In genomic region chr7:2503056-2503941, GRCh38 we compare ENCODE assay signal across 32 cellular contexts. TPM values are rescaled to one million over a fixed set of nuclear protein-coding genes. Genes with fewer than 3 reads are reported as not detected.
"Had no signal": no experiment of that assay in that cellular context is flagged by ENCODE, and none has a peak within 500 bp of the region (broad histone marks: within the 10 kb centered on the region; RNA-seq: fewer than 3 reads in every experiment).

No MANE protein-coding gene starts in this region.

- DNase-seq: activated CD4-positive, alpha-beta T cell treated with anti-CD3 and anti-CD28 coated beads, Interleukin-2, amount 10 ng/mL, durations not matched to agents 7 days and 5 days; activated CD4-positive, CD25-positive, alpha-beta regulatory T cell treated with anti-CD3 and anti-CD28 coated beads, Interleukin-2, amount 50 U/mL, for 72 hours; activated CD8-positive, alpha-beta T cell treated with anti-CD3 and anti-CD28 coated beads for 36 hours; activated gamma-delta T cell; activated naive CD4-positive, alpha-beta T cell treated with anti-CD3 and anti-CD28 coated beads, Interleukin-2, amount 50 U/mL, for 16 hours; anterior cingulate cortex; effector CD4-positive, alpha-beta T cell; heart left ventricle; naive B cell; stimulated activated CD4-positive, alpha-beta T cell treated with anti-CD3 and anti-CD28 coated beads, Interleukin-2, amount 100 ng/mL, for 24 hours; stimulated activated naive B cell treated with anti-CD40 and anti-IgM and Interleukin-4, amounts not matched to agents 10 μg/mL and 1 μg/mL and 100 μg/mL, for 72 hours; transverse colon; uterus had no signal

- FAIRE-seq: endometrium, keratinocyte had no signal

- H3K27ac Mint-ChIP-seq: activated CD4-positive, alpha-beta T cell treated with anti-CD3 and anti-CD28 coated beads, Interleukin-2, amount 10 ng/mL, durations not matched to agents 7 days and 5 days; activated CD8-positive, alpha-beta T cell treated with anti-CD3 and anti-CD28 coated beads for 36 hours; activated T-helper 1 cell treated with anti-CD3 and anti-CD28 coated beads, Interleukin-12 subunit alpha, Interleukin-12 subunit beta, Interleukin-2, Interleukin-4 antibody, amounts not matched to agents 30 ng/mL and 10 ng/mL and 1 ng/mL, durations not matched to agents 14 hours and 24 hours and 36 hours; dendritic cell treated with granulocyte-macrophage colony-stimulating factor and Interleukin-4, amounts not matched to agents 40 ng/mL and 50 ng/mL, for 4 days; stimulated activated naive B cell treated with anti-CD40 and anti-IgM and Interleukin-4, amounts not matched to agents 10 μg/mL and 1 μg/mL and 100 μg/mL, for 72 hours; T-helper 2 cell treated with Interferon-gamma antibody and Interleukin-4, amounts not matched to agents 5 μg/mL and 100 μg/mL, for 36 hours had no signal

- H3K27me3 ChIP-seq: heart left ventricle, neural progenitor cell, uterus had no signal

- H3K36me3 Mint-ChIP-seq: brain; naive B cell; neural progenitor cell; stimulated activated naive B cell treated with anti-CD40 and anti-IgM and Interleukin-4, amounts not matched to agents 10 μg/mL and 1 μg/mL and 100 μg/mL, for 72 hours had no signal

- H3K9me3 ChIP-seq: heart left ventricle, prostate gland, transverse colon, uterus had no signal

- H3K9ac ChIP-seq: neural progenitor cell had no signal

- ATAC-seq: activated CD8-positive, alpha-beta T cell treated with anti-CD3 and anti-CD28 coated beads for 36 hours; left lobe of liver; stimulated activated naive B cell treated with anti-CD40 and anti-IgM and Interleukin-4, amounts not matched to agents 10 μg/mL and 1 μg/mL and 100 μg/mL, for 72 hours had no signal

- H3K36me3 ChIP-seq: heart left ventricle, neural progenitor cell, prostate gland, transverse colon, uterus had no signal

- H3K27ac ChIP-seq: heart left ventricle, neural progenitor cell, prostate gland, transverse colon, uterus, VCaP had no signal

- H2AFZ ChIP-seq: neural progenitor cell had no signal

- H3K27me3 Mint-ChIP-seq: activated CD8-positive, alpha-beta T cell treated with anti-CD3 and anti-CD28 coated beads for 36 hours; brain had no signal

- H3K4me3 ChIP-seq: heart left ventricle, lung, neural progenitor cell, prostate gland, transverse colon, uterus had no signal

- H3K4me3 Mint-ChIP-seq: activated CD4-positive, alpha-beta T cell treated with anti-CD3 and anti-CD28 coated beads, Interleukin-2, amount 10 ng/mL, durations not matched to agents 7 days and 5 days; activated CD8-positive, alpha-beta T cell treated with anti-CD3 and anti-CD28 coated beads for 36 hours; activated T-helper 1 cell treated with anti-CD3 and anti-CD28 coated beads, Interleukin-12 subunit alpha, Interleukin-12 subunit beta, Interleukin-2, Interleukin-4 antibody, amounts not matched to agents 30 ng/mL and 10 ng/mL and 1 ng/mL, durations not matched to agents 14 hours and 24 hours and 36 hours; brain; dendritic cell treated with granulocyte-macrophage colony-stimulating factor and Interleukin-4, amounts not matched to agents 40 ng/mL and 50 ng/mL, for 4 days; naive B cell; stimulated activated naive B cell treated with anti-CD40 and anti-IgM and Interleukin-4, amounts not matched to agents 10 μg/mL and 1 μg/mL and 100 μg/mL, for 72 hours; T-helper 2 cell treated with Interferon-gamma antibody and Interleukin-4, amounts not matched to agents 5 μg/mL and 100 μg/mL, for 36 hours had no signal

- H3K4me2 ChIP-seq: neural progenitor cell had no signal

- H3K9me3 Mint-ChIP-seq: activated CD4-positive, alpha-beta T cell treated with anti-CD3 and anti-CD28 coated beads, Interleukin-2, amount 10 ng/mL, durations not matched to agents 7 days and 5 days; activated CD8-positive, alpha-beta T cell treated with anti-CD3 and anti-CD28 coated beads for 36 hours; activated T-helper 1 cell treated with anti-CD3 and anti-CD28 coated beads, Interleukin-12 subunit alpha, Interleukin-12 subunit beta, Interleukin-2, Interleukin-4 antibody, amounts not matched to agents 30 ng/mL and 10 ng/mL and 1 ng/mL, durations not matched to agents 14 hours and 24 hours and 36 hours; dendritic cell treated with granulocyte-macrophage colony-stimulating factor and Interleukin-4, amounts not matched to agents 40 ng/mL and 50 ng/mL, for 4 days; neural progenitor cell; stimulated activated naive B cell treated with anti-CD40 and anti-IgM and Interleukin-4, amounts not matched to agents 10 μg/mL and 1 μg/mL and 100 μg/mL, for 72 hours; T-helper 2 cell treated with Interferon-gamma antibody and Interleukin-4, amounts not matched to agents 5 μg/mL and 100 μg/mL, for 36 hours had no signal

RNA-seq across cellular contexts. Expression of gene GRIFIN, which starts 27.1 kb away (rescaled TPM):
- total RNA-seq: activated CD4-positive, alpha-beta T cell treated with anti-CD3 and anti-CD28 coated beads, Interleukin-2, amount 10 ng/mL, durations not matched to agents 7 days and 5 days; activated CD8-positive, alpha-beta T cell treated with anti-CD3 and anti-CD28 coated beads for 36 hours; activated T-helper 1 cell treated with anti-CD3 and anti-CD28 coated beads, Interleukin-12 subunit alpha, Interleukin-12 subunit beta, Interleukin-2, Interleukin-4 antibody, amounts not matched to agents 30 ng/mL and 10 ng/mL and 1 ng/mL, durations not matched to agents 14 hours and 24 hours and 36 hours; cardiac septum; epithelial cell of proximal tubule; fibroblast of villous mesenchyme; heart left ventricle; left lobe of liver; lung; mesenteric fat pad; mucosa of gallbladder; osteocyte; prostate gland; skeletal muscle tissue; temporal lobe; transverse colon; uterus had no signal
- polyA plus RNA-seq: heart left ventricle, keratinocyte, lung had no signal
